15 cellular contexts compared by ENCODE assay signal in genomic region chr10:43086321-43086942, GRCh38. TPM values are rescaled to one million over a fixed set of nuclear protein-coding genes. Genes with fewer than 3 reads are reported as not detected.
DNase-seq lines count a peak whose midpoint lies in the region; ATAC-seq and TF ChIP-seq lines count a peak whose summit lies in the region.
"Had no signal": no experiment of that assay in that cellular context is flagged by ENCODE, and none has a peak within 500 bp of the region (broad histone marks: within the 10 kb centered on the region; RNA-seq: fewer than 3 reads in every experiment).

No MANE protein-coding gene starts in this region.

- no peak overlapping the region for H3K27ac ChIP-seq in IMR-90 (ENCODE audit: insufficient read depth, low read length)
- no peak overlapping the region for H3K27ac ChIP-seq in neuronal stem cell (replicated peaks; ENCODE audit: low read length)
- no peak overlapping the region for H3K27ac ChIP-seq in effector memory CD4-positive, alpha-beta T cell (ENCODE audit: insufficient read depth, low read length, poor library complexity, severe bottlenecking)
- H3K27ac ChIP-seq in transverse colon, result no peak overlapping the region
- H3K27ac ChIP-seq: A549, C4-2B had no signal

- dilution Hi-C loops in IMR-90 (cut with HindIII; ENCODE audit: low sequenced_read_pairs, unreplicated experiment), result no loop called here

- H3K18ac ChIP-seq in IMR-90 (ENCODE audit: low read depth, low read length) (no peak overlapping the region), neuronal stem cell (ENCODE audit: low read length) (no peak overlapping the region)

- H3K23ac ChIP-seq in IMR-90 (ENCODE audit: low read depth, low read length), result no peak overlapping the region
- peak overlapping the region; percentile 10 for H3K23ac ChIP-seq in neuronal stem cell (ENCODE audit: low read depth, low read length, poor library complexity)

- H4K8ac ChIP-seq in IMR-90 (ENCODE audit: low read depth in 2 of 2, low read length in 2 of 2) (no peak overlapping the region), neuronal stem cell (ENCODE audit: low read depth, low read length) (no peak overlapping the region)

- H2BK12ac ChIP-seq in neuronal stem cell (ENCODE audit: low read length), result no peak overlapping the region

- H2BK120ac ChIP-seq in IMR-90 (ENCODE audit: low read depth, low read length) (no peak overlapping the region), neuronal stem cell (ENCODE audit: low read depth, low read length) (no peak overlapping the region)

- H3K4me1 ChIP-seq in IMR-90 (ENCODE audit: control insufficient read depth, insufficient read depth, low read length) (no peaks in the 10 kb centered on the region), neuronal stem cell (ENCODE audit: control insufficient read depth in 2 of 2, insufficient read depth in 1 of 2, low read depth in 1 of 2, low read length in 2 of 2) (no peaks in the 10 kb centered on the region), transverse colon (no peaks in the 10 kb centered on the region)
- H3K4me1 ChIP-seq in effector memory CD4-positive, alpha-beta T cell (ENCODE audit: control insufficient read depth, insufficient read depth, low read length, poor library complexity, severe bottlenecking), result no peaks in the 10 kb centered on the region
- H3K4me1 ChIP-seq: A549, HAP-1 had no signal

- H3K9me1 ChIP-seq in IMR-90 (ENCODE audit: insufficient read depth, low read length), result no peaks in the 10 kb centered on the region

- H2AK9ac ChIP-seq in IMR-90 (replicated peaks; ENCODE audit: low read depth, low read length, poor library complexity), result no peak overlapping the region

- H3K9ac ChIP-seq in IMR-90 (ENCODE audit: low read depth, low read length), result no peak overlapping the region
- H3K9ac ChIP-seq in neuronal stem cell (ENCODE audit: low read depth, low read length, poor library complexity), result no peak overlapping the region

- no peak overlapping the region for H2BK15ac ChIP-seq in IMR-90 (ENCODE audit: low read depth, low read length)
- no peak overlapping the region for H2BK15ac ChIP-seq in neuronal stem cell (ENCODE audit: low read length)

- H2BK20ac ChIP-seq in IMR-90 (ENCODE audit: low read depth, low read length), result no peak overlapping the region

- H3K27me3 ChIP-seq in IMR-90 (ENCODE audit: control insufficient read depth, insufficient read depth, low read length) (peaks cover 18% of the 10 kb centered on the region; the same call in 1 of the 2 replicates), neuronal stem cell (ENCODE audit: control insufficient read depth in 3 of 3, insufficient read depth in 3 of 3, low read depth in 1 of 3, low read length in 3 of 3) (peaks cover 0 to 27% (median 1%) of the 10 kb centered on the region in 3 experiments), transverse colon (no peaks in the 10 kb centered on the region)
- H3K27me3 ChIP-seq in effector memory CD4-positive, alpha-beta T cell (replicated peaks; ENCODE audit: control insufficient read depth, insufficient read depth, low read length, poor library complexity, severe bottlenecking), result no peaks in the 10 kb centered on the region
- H3K27me3 ChIP-seq: BE2C had no signal

- no peaks in the 10 kb centered on the region for H3K9me3 ChIP-seq in IMR-90 (ENCODE audit: control insufficient read depth, insufficient read depth, low read length)
- H3K9me3 ChIP-seq in neuronal stem cell (replicated peaks in 1 of 2; ENCODE audit: control insufficient read depth in 2 of 2, insufficient read depth in 1 of 2, low read depth in 1 of 2, low read length in 2 of 2), result no peaks in the 10 kb centered on the region
- no peaks in the 10 kb centered on the region for H3K9me3 ChIP-seq in effector memory CD4-positive, alpha-beta T cell (ENCODE audit: control insufficient read depth, low read length)
- H3K9me3 ChIP-seq in transverse colon, result no peaks in the 10 kb centered on the region
- H3K9me3 ChIP-seq: A549, BE2C, HAP-1 had no signal

- no peak overlapping the region for H2BK5ac ChIP-seq in IMR-90 (ENCODE audit: low read depth, low read length, poor library complexity, severe bottlenecking)
- H2BK5ac ChIP-seq in neuronal stem cell (ENCODE audit: low read length), result no peak overlapping the region

- TF ChIP-seq POLR2A in IMR-90 (IDR thresholded peaks at IDR 0.05; ENCODE audit: low read depth, low read length), result no peak
- no peak for TF ChIP-seq POLR2A in transverse colon (IDR thresholded peaks at IDR 0.05)

- no peak for TF ChIP-seq RAD21 in IMR-90 (IDR thresholded peaks at IDR 0.05; ENCODE audit: low read length)

- H3K14ac ChIP-seq in IMR-90 (replicated peaks; ENCODE audit: low read depth, low read length) (no peak overlapping the region), neuronal stem cell (ENCODE audit: low read length) (no peak overlapping the region)

- H3K36me3 ChIP-seq in IMR-90 (ENCODE audit: control insufficient read depth, insufficient read depth, low read length), result no peaks in the 10 kb centered on the region
- no peaks in the 10 kb centered on the region for H3K36me3 ChIP-seq in neuronal stem cell (replicated peaks in 1 of 2; ENCODE audit: control insufficient read depth in 2 of 2, insufficient read depth in 2 of 2, low read length in 2 of 2)
- no peaks in the 10 kb centered on the region for H3K36me3 ChIP-seq in effector memory CD4-positive, alpha-beta T cell (ENCODE audit: control insufficient read depth, insufficient read depth, low read length)
- H3K36me3 ChIP-seq in transverse colon, result no peaks in the 10 kb centered on the region
- H3K36me3 ChIP-seq: HAP-1 had no signal

- H2AK5ac ChIP-seq in IMR-90 (ENCODE audit: low read depth, low read length), result no peak overlapping the region
- no peak overlapping the region for H2AK5ac ChIP-seq in neuronal stem cell (ENCODE audit: low read depth, low read length)

- H4K91ac ChIP-seq in IMR-90 (ENCODE audit: insufficient read depth, low read depth, low read length) (no peak overlapping the region), neuronal stem cell (ENCODE audit: low read depth, low read length, poor library complexity) (no peak overlapping the region)

- CTCF ChIA-PET in IMR-90 (lab: Yijun Ruan, JAX), result no interaction called here

- no peak for DNase-seq in IMR-90
- peak; percentile 13 for DNase-seq in LHCN-M2 (ENCODE audit: low read depth)
- peak; percentile 27 for DNase-seq in NCI-H69 (lab: John Stamatoyannopoulos, UW)
- DNase-seq in neuronal stem cell (ENCODE audit: low spot score), result no peak
- no peak for DNase-seq in effector memory CD4-positive, alpha-beta T cell
- DNase-seq in COR-L47 (lab: John Stamatoyannopoulos, UW), result no peak
- DNase-seq in transverse colon, result no peak
- DNase-seq: BE2C; CD4-positive, alpha-beta memory T cell; DMS153; DMS79 treated with DMSO at 0.1 percent for 48 hours; EL had no signal

- TF ChIP-seq CTCF in IMR-90 (conservative IDR thresholded peaks at IDR 0.05; ENCODE audit: low read depth, low read length) (no peak), transverse colon (IDR thresholded peaks at IDR 0.05) (no peak)

- no peak for ATAC-seq in IMR-90 (ENCODE audit: low read depth)
- ATAC-seq: A549 had no signal

- no TSS peak for BruUV-seq in IMR-90 (replicated peaks; lab: Mats Ljungman, UMichigan)

- POLR2A ChIA-PET in IMR-90 (lab: Charles Lee; ENCODE audit: unreplicated experiment), result no interaction called here

- in situ Hi-C loops in IMR-90 (cut with MboI; ENCODE audit: low sequenced_read_pairs) (no loop called here), transverse colon (cut with MboI; ENCODE audit: low pct_ligation_motif_present in 1 of 4, low pct_unique_long_range_greater_than_20kb in 1 of 4, low sequenced_read_pairs in 3 of 4) (loop anchor here in 1 of 4 donors (25.0 kb wide), 1 partner anchor 224 kb away; no protein-coding TSS in a partner anchor)

- H3K4me2 ChIP-seq in IMR-90 (ENCODE audit: low read depth, low read length), result no peak overlapping the region
- no peak overlapping the region for H3K4me2 ChIP-seq in neuronal stem cell (ENCODE audit: insufficient read depth, low read length, poor library complexity, severe bottlenecking)
- H3K4me2 ChIP-seq: A549 had no signal

- H3K79me1 ChIP-seq in IMR-90 (ENCODE audit: low read depth in 1 of 2, low read length in 2 of 2), result no peaks in the 10 kb centered on the region
- H3K79me1 ChIP-seq in neuronal stem cell (ENCODE audit: low read depth, low read length), result no peaks in the 10 kb centered on the region

- intact Hi-C loops in IMR-90 (cut with micrococcal nuclease), result no loop called here
- intact Hi-C loops in transverse colon (cut with DNase I; ENCODE audit: low total_unique reads), result no loop called here

- H4K20me1 ChIP-seq in IMR-90 (ENCODE audit: insufficient read depth, low read length), result no peaks in the 10 kb centered on the region; the same call in 1 of the 2 replicates

- H4K5ac ChIP-seq in IMR-90 (ENCODE audit: low read depth, low read length), result no peak overlapping the region

- no peak overlapping the region for H3K4ac ChIP-seq in IMR-90 (ENCODE audit: low read depth, low read length)
- H3K4ac ChIP-seq in neuronal stem cell (ENCODE audit: low read length), result no peak overlapping the region

- TF ChIP-seq EP300 in transverse colon (IDR thresholded peaks at IDR 0.05; ENCODE audit: low read depth), result no peak

- H2AFZ ChIP-seq in IMR-90 (replicated peaks; ENCODE audit: low read length, poor library complexity), result peak overlapping the region; percentile 19
- H2AFZ ChIP-seq in neuronal stem cell (ENCODE audit: low read length), result no peak overlapping the region

- H3K4me3 ChIP-seq in IMR-90 (ENCODE audit: insufficient read depth, low read depth, low read length) (no peak overlapping the region), neuronal stem cell (ENCODE audit: low read length in 2 of 2) (no peak overlapping the region), transverse colon (no peak overlapping the region)
- no peak overlapping the region for H3K4me3 ChIP-seq in effector memory CD4-positive, alpha-beta T cell (ENCODE audit: insufficient read depth, low read depth, low read length, poor library complexity, severe bottlenecking)
- H3K4me3 ChIP-seq: A549, HAP-1 had no signal

- 24% methylated on average over 2 of the region's 7 CpGs; no CpG with 5 or more reads in 1 of the 2 experiments for WGBS in IMR-90 (ENCODE audit: extremely low coverage in 2 of 2, insufficient read length in 1 of 2), 2 experiments
- no CpG with 5 or more reads among the region's 7 CpGs for WGBS in neuronal stem cell (ENCODE audit: extremely low coverage in 2 of 2, insufficient read length in 2 of 2, insufficient replicate concordance in 1 of 2), 2 donors
- 84% methylated on average over 7 of the region's 7 CpGs; no CpG with 5 or more reads in 1 of the 2 donors for WGBS in transverse colon (ENCODE audit: low coverage in 1 of 2), 2 donors

- H3K56ac ChIP-seq in IMR-90 (ENCODE audit: extremely low read depth, insufficient read depth, low read length), result no peak overlapping the region

RNA-seq across cellular contexts. Expression of gene RET, which starts 9.6 kb away (rescaled TPM):
- 0.18 and 0.28 TPM in 2 replicates for total RNA-seq in IMR-90 (2012; rRNA removed)
- polyA plus RNA-seq in IMR-90 (2012; rRNA removed), result 0.10 and 0.26 TPM in 2 replicates
- 0.08 and 0.24 TPM in 2 replicates for polyA plus RNA-seq in IMR-90 (2012; cell fraction: cytosol; rRNA removed)
- 0.14 and 0.25 TPM in 2 replicates for polyA plus RNA-seq in IMR-90 (2012; cell fraction: nucleus; rRNA removed; ENCODE audit: low replicate concordance)
- under 0.01 TPM in 1 of 2 replicates, not detected in the other for total RNA-seq in LHCN-M2 (2014; rRNA removed)
- 0.06 TPM for polyA plus RNA-seq in LHCN-M2 (2012)
- 2.3 TPM for polyA plus RNA-seq in neuronal stem cell (2013, experiment 1 of 2)
- 2.2 TPM for polyA plus RNA-seq in neuronal stem cell (2013, experiment 2 of 2)
- 1 to 10 TPM in 3 of 4 donors, under 1 TPM in 1; 0.37 to 5.6 (median 1.4) TPM for total RNA-seq in transverse colon
- total RNA-seq: CD4-positive, alpha-beta memory T cell had no signal
- polyA plus RNA-seq: CD4-positive, alpha-beta memory T cell had no signal

RNA-seq across cellular contexts. Expression of gene CSGALNACT2, which starts 51.8 kb away (rescaled TPM):
- total RNA-seq in IMR-90 (2012; rRNA removed) (6.5 and 11.4 TPM in 2 replicates), LHCN-M2 (2014; rRNA removed) (13.1 and 13.4 TPM in 2 replicates), transverse colon (10 to 100 TPM in 2 of 4 donors, 1 to 10 TPM in 2; 4.1 to 15.5 (median 10.9) TPM)
- 11.7 and 13.1 TPM in 2 replicates for polyA plus RNA-seq in IMR-90 (2012; rRNA removed)
- polyA plus RNA-seq in IMR-90 (2012; cell fraction: cytosol; rRNA removed), result 1.4 and 5.2 TPM in 2 replicates
- polyA plus RNA-seq in IMR-90 (2012; cell fraction: nucleus; rRNA removed; ENCODE audit: low replicate concordance), result 1.8 and 19.5 TPM in 2 replicates
- 7.1 TPM for polyA plus RNA-seq in LHCN-M2 (2012)
- polyA plus RNA-seq in neuronal stem cell (2013, experiment 1 of 2), result 6.7 TPM
- 7.4 TPM for polyA plus RNA-seq in neuronal stem cell (2013, experiment 2 of 2)

Comparison
In these comparisons a context has a peak if more than half of its experiments do, and no peak if none do; other contexts are left out.
1. DNase-seq: peak in LHCN-M2 (single experiment) and NCI-H69 (single experiment); none in IMR-90 (single experiment), neuronal stem cell (single experiment), effector memory CD4-positive, alpha-beta T cell (0 of 3), COR-L47 (single experiment) and transverse colon (single experiment).